In genomic region chr15:100438570-100438969, GRCh38 we compare ENCODE assay signal across 9 cellular contexts.
A peak's percentile ranks its signal among the peaks of the same experiment; 100 is the strongest.
DNase-seq lines count a peak whose midpoint lies in the region; ATAC-seq and TF ChIP-seq lines count a peak whose summit lies in the region.
"Had no signal": no experiment of that assay in that cellular context is flagged by ENCODE, and none has a peak within 500 bp of the region (broad histone marks: within the 10 kb centered on the region; RNA-seq: fewer than 3 reads in every experiment).

No MANE protein-coding gene starts in this region.

- H3K4me1 Mint-ChIP-seq in chondrocyte (ENCODE audit: low read depth), result peaks cover 4% of the 10 kb centered on the region
- no peaks in the 10 kb centered on the region for H3K4me1 Mint-ChIP-seq in stimulated activated memory B cell treated with anti-CD40 and anti-IgM and Interleukin-4, amounts not matched to agents 10 μg/mL and 1 μg/mL and 100 μg/mL, for 72 hours
- H3K4me1 Mint-ChIP-seq: neural crest cell had no signal

- no peaks in the 10 kb centered on the region for H3K36me3 Mint-ChIP-seq in chondrocyte (ENCODE audit: low read depth)
- no peaks in the 10 kb centered on the region for H3K36me3 Mint-ChIP-seq in stimulated activated memory B cell treated with anti-CD40 and anti-IgM and Interleukin-4, amounts not matched to agents 10 μg/mL and 1 μg/mL and 100 μg/mL, for 72 hours

- no peaks in the 10 kb centered on the region for H3K27me3 Mint-ChIP-seq in chondrocyte (ENCODE audit: low read depth)
- peaks cover 11% of the 10 kb centered on the region for H3K27me3 Mint-ChIP-seq in stimulated activated memory B cell treated with anti-CD40 and anti-IgM and Interleukin-4, amounts not matched to agents 10 μg/mL and 1 μg/mL and 100 μg/mL, for 72 hours

- H3K9me3 Mint-ChIP-seq in chondrocyte (ENCODE audit: low read depth), result no peaks in the 10 kb centered on the region
- H3K9me3 Mint-ChIP-seq in stimulated activated memory B cell treated with anti-CD40 and anti-IgM and Interleukin-4, amounts not matched to agents 10 μg/mL and 1 μg/mL and 100 μg/mL, for 72 hours, result peaks cover 2% of the 10 kb centered on the region
- H3K9me3 Mint-ChIP-seq: neural crest cell had no signal

- H3K27ac Mint-ChIP-seq in chondrocyte (ENCODE audit: unreplicated experiment), result peak overlapping the region; percentile 66
- no peak overlapping the region for H3K27ac Mint-ChIP-seq in stimulated activated memory B cell treated with anti-CD40 and anti-IgM and Interleukin-4, amounts not matched to agents 10 μg/mL and 1 μg/mL and 100 μg/mL, for 72 hours

- intact Hi-C loops in posterior vena cava (cut with DNase I), result no loop called here

- H3K4me3 Mint-ChIP-seq in chondrocyte (ENCODE audit: unreplicated experiment), result no peak overlapping the region
- H3K4me3 Mint-ChIP-seq in stimulated activated memory B cell treated with anti-CD40 and anti-IgM and Interleukin-4, amounts not matched to agents 10 μg/mL and 1 μg/mL and 100 μg/mL, for 72 hours, result no peak overlapping the region
- H3K4me3 Mint-ChIP-seq: neural crest cell had no signal

- TF ChIP-seq CTCF in chondrocyte (IDR thresholded peaks at IDR 0.05), result no peak

- ATAC-seq in HG02678 (IDR thresholded peaks at IDR 0.05; ENCODE audit: unreplicated experiment) (peak; percentile 77), HG02588 (IDR thresholded peaks at IDR 0.05; ENCODE audit: unreplicated experiment) (no peak)
- ATAC-seq in stimulated activated memory B cell treated with anti-CD40 and anti-IgM and Interleukin-4, amounts not matched to agents 10 μg/mL and 1 μg/mL and 100 μg/mL, for 72 hours, result no peak

- DNase-seq in DMS153 (lab: John Stamatoyannopoulos, UW) (peak; percentile 5), NCI-H774 (lab: John Stamatoyannopoulos, UW) (peak; percentile 11), chondrocyte (ENCODE audit: low spot score) (no peak), posterior vena cava (ENCODE audit: low spot score) (peak; percentile 81), iPS-NIHi11 (ENCODE audit: low spot score) (no peak)

Comparison
In these comparisons a context has a peak if more than half of its experiments do, and no peak if none do; other contexts are left out.
1. DNase-seq: peak in DMS153 (single experiment), NCI-H774 (single experiment) and posterior vena cava (single experiment); none in chondrocyte (single experiment) and iPS-NIHi11 (single experiment).